In the genomic region with DNA sequence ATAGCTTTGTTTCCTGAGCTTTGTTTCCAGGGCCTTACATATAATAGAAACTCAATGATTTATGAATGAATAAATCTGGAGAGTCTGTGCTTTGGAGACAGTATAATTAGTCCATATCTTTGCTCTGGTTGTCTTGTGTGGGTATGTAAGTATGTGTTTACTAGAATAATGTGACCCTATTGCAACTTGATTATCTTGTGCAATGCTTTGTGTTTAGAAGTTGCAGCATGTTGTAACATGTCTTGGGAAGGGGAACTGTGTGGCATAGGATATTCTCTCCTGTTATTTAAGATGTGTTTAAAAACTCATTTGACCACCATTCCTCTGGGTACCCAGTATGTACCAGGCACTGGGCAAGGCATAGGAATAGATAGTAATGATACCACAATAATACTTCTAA, we compare ENCODE assay signal across 22 cellular contexts. TPM values are rescaled to one million over a fixed set of nuclear protein-coding genes. Genes with fewer than 3 reads are reported as not detected.
DNase-seq lines count a peak whose midpoint lies in the region; ATAC-seq and TF ChIP-seq lines count a peak whose summit lies in the region.
"Had no signal": no experiment of that assay in that cellular context is flagged by ENCODE, and none has a peak within 500 bp of the region (broad histone marks: within the 10 kb centered on the region; RNA-seq: fewer than 3 reads in every experiment).

No MANE protein-coding gene starts in this region.

- intact Hi-C loops in upper lobe of right lung (cut with DNase I) (no loop called here), cardiac septum (cut with DNase I) (no loop called here), PC-9 (cut with micrococcal nuclease; ENCODE audit: unreplicated experiment) (no loop called here)

- H4K20me1 ChIP-seq in PC-9 (ENCODE audit: insufficient read depth): no peaks in the 10 kb centered on the region

- TF ChIP-seq CTCF in fibroblast of mammary gland (conservative IDR thresholded peaks at IDR 0.05; ENCODE audit: control insufficient read depth, insufficient read depth, low read depth, low read length): no peak
- no peak for TF ChIP-seq CTCF in upper lobe of right lung (IDR thresholded peaks at IDR 0.05)
- no peak for TF ChIP-seq CTCF in PC-9 (conservative IDR thresholded peaks at IDR 0.05)

- no peaks in the 10 kb centered on the region for H3F3A ChIP-seq in PC-9 (ENCODE audit: insufficient read depth, low read depth)

- no peaks in the 10 kb centered on the region for H3K9me2 ChIP-seq in PC-9 (ENCODE audit: insufficient read depth)

- no TSS peak for BruUV-seq in PC-9 (replicated peaks; lab: Mats Ljungman, UMichigan)

- H3K27ac ChIP-seq in upper lobe of right lung (no peak overlapping the region), PC-9 (no peak overlapping the region)
- H3K27ac ChIP-seq: GM23248, HL-60, Peyer's patch had no signal

- H3K4me1 ChIP-seq in adipocyte (ENCODE audit: control insufficient read depth, insufficient read depth, low read length) (peaks cover 42% of the 10 kb centered on the region), upper lobe of right lung (peaks cover 17% of the 10 kb centered on the region), PC-9 (replicated peaks; ENCODE audit: insufficient read depth) (no peaks in the 10 kb centered on the region)
- H3K4me1 ChIP-seq: BE2C, HAP-1 had no signal

- H3K27me3 ChIP-seq in adipocyte (replicated peaks; ENCODE audit: control insufficient read depth, insufficient read depth, low read length): no peaks in the 10 kb centered on the region
- no peaks in the 10 kb centered on the region for H3K27me3 ChIP-seq in upper lobe of right lung
- H3K27me3 ChIP-seq in PC-9 (ENCODE audit: insufficient read depth, low read depth): no peaks in the 10 kb centered on the region
- H3K27me3 ChIP-seq: BE2C, Peyer's patch had no signal

- no peak overlapping the region for H3K4me3 ChIP-seq in adipocyte (ENCODE audit: low read length)
- no peak overlapping the region for H3K4me3 ChIP-seq in fibroblast of mammary gland (ENCODE audit: control insufficient read depth, low read depth, low read length)
- no peak overlapping the region for H3K4me3 ChIP-seq in upper lobe of right lung
- no peak overlapping the region for H3K4me3 ChIP-seq in PC-9
- H3K4me3 ChIP-seq: GM12878, GM23248, HAP-1, Peyer's patch had no signal

- CTCF ChIA-PET in PC-9 (lab: Charles Lee): no interaction called here

- H3K4me2 ChIP-seq in PC-9: no peak overlapping the region

- POLR2A ChIA-PET in PC-9 (lab: Charles Lee; ENCODE audit: unreplicated experiment): no interaction called here

- DNase-seq in NOMO-1 treated with DMSO at 0.1 percent for 48 hours (lab: John Stamatoyannopoulos, UW; ENCODE audit: unreplicated experiment) (peak; percentile 62), NOMO-1 treated with dmso at 0.1 percent for 144 hours (lab: John Stamatoyannopoulos, UW; ENCODE audit: unreplicated experiment) (no peak), adipocyte (ENCODE audit: low read depth) (peak; percentile 63), fibroblast of mammary gland (ENCODE audit: low read depth) (peak; percentile 18), upper lobe of right lung (no peak), cardiac septum (ENCODE audit: low spot score) (no peak), PC-9 (no peak)
- DNase-seq: BE2C; CD4-positive, alpha-beta T cell; GM23248; NCI-H1694 treated with DMSO at 0.1 percent for 48 hours; NCI-H2107; NCI-H226; NCI-H524; Peyer's patch had no signal

- H2AFZ ChIP-seq in PC-9: no peak overlapping the region
- H2AFZ ChIP-seq: GM23248 had no signal

- no peaks in the 10 kb centered on the region for H3K36me3 ChIP-seq in adipocyte (ENCODE audit: control insufficient read depth, insufficient read depth, low read length, severe bottlenecking)
- H3K36me3 ChIP-seq in upper lobe of right lung: no peaks in the 10 kb centered on the region
- H3K36me3 ChIP-seq in PC-9 (ENCODE audit: low read depth): no peaks in the 10 kb centered on the region
- H3K36me3 ChIP-seq: BE2C, HAP-1, Peyer's patch had no signal

- ATAC-seq in upper lobe of right lung: peak; percentile 62
- no peak for ATAC-seq in HG02852 (IDR thresholded peaks at IDR 0.05; ENCODE audit: unreplicated experiment)
- ATAC-seq: GM12878 had no signal

- peak overlapping the region; percentile 7 for H3K9ac ChIP-seq in adipocyte (ENCODE audit: low read length)
- H3K9ac ChIP-seq: GM23248 had no signal

- H3K79me2 ChIP-seq in PC-9 (ENCODE audit: low read depth): no peaks in the 10 kb centered on the region

- H3K9me3 ChIP-seq in adipocyte (ENCODE audit: control insufficient read depth, low read length) (no peaks in the 10 kb centered on the region), upper lobe of right lung (no peaks in the 10 kb centered on the region), PC-9 (ENCODE audit: insufficient read depth, low read depth) (no peaks in the 10 kb centered on the region)
- H3K9me3 ChIP-seq: BE2C, HAP-1, Peyer's patch had no signal

RNA-seq across cellular contexts. Expression of a gene that starts 6.1 kb away (rescaled TPM):
- 17.3 TPM for total RNA-seq in upper lobe of right lung
- 2.3 TPM for total RNA-seq in cardiac septum
- total RNA-seq in PC-9 (2021): 0.13 and 0.20 TPM in 2 replicates
- total RNA-seq: A172; CD4-positive, alpha-beta T cell; M059J had no signal

RNA-seq across cellular contexts. Expression of a gene that starts 19.1 kb away (rescaled TPM):
- total RNA-seq in upper lobe of right lung: 37.1 TPM
- total RNA-seq in cardiac septum: 92.1 TPM
- total RNA-seq in PC-9 (2021): 1.2 TPM in 2 replicates

RNA-seq across cellular contexts. Expression of a gene that starts 37.0 kb away (rescaled TPM):
- total RNA-seq in upper lobe of right lung: 0.12 TPM
- 0.86 TPM for total RNA-seq in cardiac septum
- total RNA-seq in PC-9 (2021): 0.24 TPM in 1 of 2 replicates, not detected in the other
- total RNA-seq: A172, HT1080, M059J had no signal

Comparison
In these comparisons a context has a peak if more than half of its experiments do, and no peak if none do; other contexts are left out.
1. DNase-seq: peak in NOMO-1 treated with DMSO at 0.1 percent for 48 hours (single experiment), adipocyte (single experiment) and fibroblast of mammary gland (single experiment); none in NOMO-1 treated with dmso at 0.1 percent for 144 hours (single experiment), upper lobe of right lung (single experiment), cardiac septum (single experiment) and PC-9 (0 of 2).
2. RNA of a gene that starts 19.1 kb away (total RNA-seq): 92.1 TPM in cardiac septum (single experiment) and 37.1 TPM in upper lobe of right lung (single experiment); 1.2 TPM in PC-9; every median in the first group is over 10 times any median in the second.